Comparison of ENCODE assay signal across 10 cellular contexts in genomic region chr1:147496571-147496970, GRCh38. TPM values are rescaled to one million over a fixed set of nuclear protein-coding genes. Genes with fewer than 3 reads are reported as not detected.
DNase-seq lines count a peak whose midpoint lies in the region; ATAC-seq and TF ChIP-seq lines count a peak whose summit lies in the region.
"Had no signal": no experiment of that assay in that cellular context is flagged by ENCODE, and none has a peak within 500 bp of the region (broad histone marks: within the 10 kb centered on the region; RNA-seq: fewer than 3 reads in every experiment).

No MANE protein-coding gene starts in this region.

- H3K36me3 Mint-ChIP-seq in HFFc6 (ENCODE audit: low read depth) = no peaks in the 10 kb centered on the region

- H3K4me3 Mint-ChIP-seq in HFFc6 = no peak overlapping the region

- 51 to 71% methylated on average over 4 of the region's 4 CpGs for WGBS in lung, 2 donors

- no peaks in the 10 kb centered on the region for H3K27me3 ChIP-seq in lung (ENCODE audit: control insufficient read depth, insufficient read depth)

- no peak for DNase-seq in AG09319 (ENCODE audit: extremely low read depth, low read depth)
- peak; percentile 32 for DNase-seq in HFFc6
- peak; percentile 47 for DNase-seq in astrocyte of the spinal cord (ENCODE audit: low read depth, low spot score)
- DNase-seq in lung (ENCODE audit: low spot score) = peak; percentile 33
- no peak for DNase-seq in NCI-H1436 treated with DMSO at 0.1 percent for 48 hours (lab: John Stamatoyannopoulos, UW)
- DNase-seq in NOMO-1 treated with DMSO at 0.1 percent for 48 hours (lab: John Stamatoyannopoulos, UW; ENCODE audit: unreplicated experiment) = no peak
- DNase-seq: SW 1271 had no signal

- no peaks in the 10 kb centered on the region; the same call in 1 of the 2 replicates for H3K4me1 Mint-ChIP-seq in HFFc6 (ENCODE audit: low read depth)

- no peak overlapping the region for H3K27ac ChIP-seq in lung (ENCODE audit: low read depth in 1 of 2, low read length in 1 of 2)
- H3K27ac ChIP-seq: epithelial cell of prostate had no signal

- no peak overlapping the region for H3K27ac Mint-ChIP-seq in HFFc6

- H3K9me3 ChIP-seq in lung (ENCODE audit: control insufficient read depth in 2 of 2, insufficient read depth in 1 of 2, low read length in 1 of 2) = no peaks in the 10 kb centered on the region

- H3K4me3 ChIP-seq in astrocyte of the spinal cord (ENCODE audit: low read depth, low read length) = no peak overlapping the region
- no peak overlapping the region for H3K4me3 ChIP-seq in lung

- ATAC-seq in lung (ENCODE audit: insufficient read depth, low FRiP score) (no peak), GM21576 (IDR thresholded peaks at IDR 0.05; ENCODE audit: unreplicated experiment) (no peak), GM18505 (IDR thresholded peaks at IDR 0.05; ENCODE audit: unreplicated experiment) (no peak)

- no peaks in the 10 kb centered on the region for H3K9me3 Mint-ChIP-seq in HFFc6

- H3K36me3 ChIP-seq in lung (ENCODE audit: control insufficient read depth in 2 of 2, insufficient read depth in 2 of 2, low read length in 2 of 2) = no peaks in the 10 kb centered on the region

- in situ Hi-C loops in astrocyte of the spinal cord (cut with HindIII; ENCODE audit: low sequenced_read_pairs) = no loop called here

- H3K4me1 ChIP-seq in lung (ENCODE audit: control insufficient read depth in 2 of 2, insufficient read depth in 2 of 2, low read length in 2 of 2) = peaks cover 0 to 2% of the 10 kb centered on the region in 2 donors

- peaks cover 10% of the 10 kb centered on the region for H3K27me3 Mint-ChIP-seq in HFFc6 (ENCODE audit: insufficient read depth)

- TF ChIP-seq CTCF in AG09319 (IDR thresholded peaks at IDR 0.05; ENCODE audit: low read depth, low read length) (peak; percentile 41), HFFc6 (IDR thresholded peaks at IDR 0.05) (peak; percentile 68), astrocyte of the spinal cord (IDR thresholded peaks at IDR 0.05; ENCODE audit: low read depth, low read length) (peak; percentile 61), lung (IDR thresholded peaks at IDR 0.05; ENCODE audit: control extremely low read depth, extremely low read depth) (no peak)

- TF ChIP-seq POLR2A in GM18505 (IDR thresholded peaks at IDR 0.05; ENCODE audit: borderline replicate concordance, extremely low read depth, insufficient read depth, insufficient read length) = no peak

RNA-seq across cellular contexts. Expression of gene BCL9, which starts 44.7 kb away (rescaled TPM):
- 10 to 100 TPM in 5 of 6 experiments, 1 to 10 TPM in 1; 9.6 to 13.5 (median 11.5) TPM for total RNA-seq in HFFc6 (2021; fragmentation: NEBNext Ultra II Directional; extraction: Animal tissue kit (Norgen Biotek cat#: 25700))
- 10 to 100 TPM; 14.7 to 19.5 TPM for total RNA-seq in lung
- 1 to 10 TPM; 3.2 to 7.4 TPM for polyA plus RNA-seq in lung

Comparison
In these comparisons a context has a peak if more than half of its experiments do, and no peak if none do; other contexts are left out.
1. DNase-seq: peak in HFFc6 (single experiment), astrocyte of the spinal cord (single experiment) and lung (single experiment); none in AG09319 (single experiment), NCI-H1436 treated with DMSO at 0.1 percent for 48 hours (single experiment) and NOMO-1 treated with DMSO at 0.1 percent for 48 hours (single experiment).